Comparison of ENCODE assay signal across 28 cellular contexts in genomic region chr5:42462089-42462488, GRCh38. TPM values are rescaled to one million over a fixed set of nuclear protein-coding genes. Genes with fewer than 3 reads are reported as not detected.
"Had no signal": no experiment of that assay in that cellular context is flagged by ENCODE, and none has a peak within 500 bp of the region (broad histone marks: within the 10 kb centered on the region; RNA-seq: fewer than 3 reads in every experiment).

No MANE protein-coding gene starts in this region.

- H3K4me1 ChIP-seq: neural progenitor cell, testis, thyroid gland had no signal

- H3K9ac ChIP-seq: neural progenitor cell had no signal

- ATAC-seq: left colon; natural killer cell; sciatic nerve; stimulated activated naive B cell treated with anti-CD40 and anti-IgM and Interleukin-4, amounts not matched to agents 10 μg/mL and 1 μg/mL and 100 μg/mL, for 72 hours; stimulated activated naive CD8-positive, alpha-beta T cell treated with anti-CD3 and anti-CD28 coated beads, Interleukin-15, Interleukin-2, amounts not matched to agents 100 U/mL and 50 U/mL, for 24 hours had no signal

- H3K4me3 ChIP-seq: heart left ventricle, lung, neural progenitor cell, ovary, right atrium auricular region, skin epidermis, stomach, testis, thyroid gland, transverse colon, upper lobe of left lung, vagina had no signal

- H3K27ac ChIP-seq: heart left ventricle, neural progenitor cell, neutrophil, ovary, right atrium auricular region, skin epidermis, stomach, testis, thyroid gland, transverse colon, vagina had no signal

- H2AFZ ChIP-seq: neural progenitor cell had no signal

- H3K27me3 ChIP-seq: heart left ventricle, neural progenitor cell, neutrophil, ovary, right atrium auricular region, stomach, testis, thyroid gland, transverse colon, upper lobe of left lung, vagina had no signal

- DNase-seq: heart left ventricle; kidney glomerular epithelial cell; left colon; mesendoderm; naive B cell; natural killer cell; nephron progenitor cell; occipital lobe; ovary; stimulated activated CD4-positive, alpha-beta T cell treated with anti-CD3 and anti-CD28 coated beads, Interleukin-12 subunit alpha, Interleukin-12 subunit beta, amount 100 ng/mL, for 4 hours; stimulated activated CD4-positive, alpha-beta T cell treated with anti-CD3 and anti-CD28 coated beads, Interleukin-15, amount 100 ng/mL, for 24 hours; stimulated activated CD4-positive, alpha-beta T cell treated with anti-CD3 and anti-CD28 coated beads, Interleukin-2, amount 100 ng/mL, for 24 hours; stimulated activated CD4-positive, alpha-beta T cell treated with anti-CD3 and anti-CD28 coated beads, Interleukin-4, amount 100 ng/mL, for 1 hour; stimulated activated naive B cell treated with anti-CD40 and anti-IgM and Interleukin-4, amounts not matched to agents 10 μg/mL and 1 μg/mL and 100 μg/mL, for 72 hours; stimulated activated naive CD8-positive, alpha-beta T cell treated with anti-CD3 and anti-CD28 coated beads, Interleukin-15, Interleukin-2, amounts not matched to agents 100 U/mL and 50 U/mL, for 24 hours; stomach; testis; thyroid gland; transverse colon; upper lobe of left lung had no signal

- H3K9me3 ChIP-seq: heart left ventricle, neutrophil, ovary, right atrium auricular region, stomach, testis, thyroid gland, transverse colon, upper lobe of left lung, vagina had no signal

- H3K4me2 ChIP-seq: neural progenitor cell had no signal

- H3K36me3 ChIP-seq: heart left ventricle, neural progenitor cell, neutrophil, ovary, right atrium auricular region, stomach, thyroid gland, transverse colon, upper lobe of left lung, vagina had no signal

RNA-seq across cellular contexts. Expression of gene GHR, which starts 38.9 kb away (rescaled TPM):
- total RNA-seq: mononuclear cell, natural killer cell had no signal
